Comparison of ENCODE assay signal across 1 cellular context in the genomic region with DNA sequence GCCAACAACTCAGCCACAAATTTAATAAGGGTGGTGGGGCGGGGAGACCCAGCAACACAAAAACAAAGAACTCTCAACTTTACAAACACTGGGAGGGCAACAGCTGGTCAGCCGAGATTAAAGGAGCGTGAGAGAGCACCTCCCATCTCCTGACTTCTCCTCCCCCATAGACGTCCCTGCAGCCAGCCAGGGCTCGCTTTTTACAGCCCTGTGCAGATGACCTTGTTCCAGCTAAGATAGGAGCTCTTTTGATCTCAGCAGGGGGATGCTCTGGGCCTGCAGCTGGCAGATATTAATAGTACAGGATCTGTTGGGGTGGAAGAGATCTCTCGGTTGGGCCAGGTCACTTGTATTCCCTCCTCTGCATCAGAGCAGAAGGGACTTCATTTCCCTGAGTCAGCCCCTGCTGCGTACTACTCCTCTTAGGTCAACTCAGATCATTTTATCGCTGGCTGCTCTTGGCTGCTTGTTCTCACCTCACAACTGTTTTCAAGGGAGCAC.
TF ChIP-seq lines count a peak whose summit lies in the region.

No MANE protein-coding gene starts in this region.

TF ChIP-seq in HepG2, 621 proteins besides CTCF, POLR2A, EP300 and RAD21 (continued from another document and continues in another):
- TF ChIP-seq, protein P1, sequence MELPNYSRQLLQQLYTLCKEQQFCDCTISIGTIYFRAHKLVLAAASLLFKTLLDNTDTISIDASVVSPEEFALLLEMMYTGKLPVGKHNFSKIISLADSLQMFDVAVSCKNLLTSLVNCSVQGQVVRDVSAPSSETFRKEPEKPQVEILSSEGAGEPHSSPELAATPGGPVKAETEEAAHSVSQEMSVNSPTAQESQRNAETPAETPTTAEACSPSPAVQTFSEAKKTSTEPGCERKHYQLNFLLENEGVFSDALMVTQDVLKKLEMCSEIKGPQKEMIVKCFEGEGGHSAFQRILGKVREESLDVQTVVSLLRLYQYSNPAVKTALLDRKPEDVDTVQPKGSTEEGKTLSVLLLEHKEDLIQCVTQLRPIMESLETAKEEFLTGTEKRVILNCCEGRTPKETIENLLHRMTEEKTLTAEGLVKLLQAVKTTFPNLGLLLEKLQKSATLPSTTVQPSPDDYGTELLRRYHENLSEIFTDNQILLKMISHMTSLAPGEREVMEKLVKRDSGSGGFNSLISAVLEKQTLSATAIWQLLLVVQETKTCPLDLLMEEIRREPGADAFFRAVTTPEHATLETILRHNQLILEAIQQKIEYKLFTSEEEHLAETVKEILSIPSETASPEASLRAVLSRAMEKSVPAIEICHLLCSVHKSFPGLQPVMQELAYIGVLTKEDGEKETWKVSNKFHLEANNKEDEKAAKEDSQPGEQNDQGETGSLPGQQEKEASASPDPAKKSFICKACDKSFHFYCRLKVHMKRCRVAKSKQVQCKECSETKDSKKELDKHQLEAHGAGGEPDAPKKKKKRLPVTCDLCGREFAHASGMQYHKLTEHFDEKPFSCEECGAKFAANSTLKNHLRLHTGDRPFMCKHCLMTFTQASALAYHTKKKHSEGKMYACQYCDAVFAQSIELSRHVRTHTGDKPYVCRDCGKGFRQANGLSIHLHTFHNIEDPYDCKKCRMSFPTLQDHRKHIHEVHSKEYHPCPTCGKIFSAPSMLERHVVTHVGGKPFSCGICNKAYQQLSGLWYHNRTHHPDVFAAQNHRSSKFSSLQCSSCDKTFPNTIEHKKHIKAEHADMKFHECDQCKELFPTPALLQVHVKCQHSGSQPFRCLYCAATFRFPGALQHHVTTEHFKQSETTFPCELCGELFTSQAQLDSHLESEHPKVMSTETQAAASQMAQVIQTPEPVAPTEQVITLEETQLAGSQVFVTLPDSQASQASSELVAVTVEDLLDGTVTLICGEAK (IDR thresholded peaks at IDR 0.05): no peak
- TF ChIP-seq, protein P1 (CRISPR knock-in tag; IDR thresholded peaks at IDR 0.05): no peak
- TF ChIP-seq ZFAT (CRISPR knock-in tag; conservative IDR thresholded peaks at IDR 0.05): no peak
- TF ChIP-seq EED (CRISPR knock-in tag; IDR thresholded peaks at IDR 0.05): no peak
- TF ChIP-seq NCOR1 (IDR thresholded peaks at IDR 0.05; ENCODE audit: borderline replicate concordance, low read length): peak; percentile 81; the same call in 1 of the 2 replicates
- peak; percentile 49 for TF ChIP-seq HNF1A (IDR thresholded peaks at IDR 0.05; ENCODE audit: low read depth)
- peak; percentile 83; the same call in 1 of the 2 replicates for TF ChIP-seq HNF1A (CRISPR knock-in tag; IDR thresholded peaks at IDR 0.05; ENCODE audit: borderline replicate concordance)
- no peak for TF ChIP-seq BHLHE40 (IDR thresholded peaks at IDR 0.05; ENCODE audit: low read length)
- no peak for TF ChIP-seq SKI (IDR thresholded peaks at IDR 0.05; ENCODE audit: partially characterized antibody)
- TF ChIP-seq ZFP62 (CRISPR knock-in tag; IDR thresholded peaks at IDR 0.05): no peak
- TF ChIP-seq SALL2 (CRISPR knock-in tag; IDR thresholded peaks at IDR 0.05): no peak
- TF ChIP-seq SRSF4 (IDR thresholded peaks at IDR 0.05; ENCODE audit: low read depth, low read length, poor library complexity, severe bottlenecking): no peak
- no peak for TF ChIP-seq TAF15 (IDR thresholded peaks at IDR 0.05; ENCODE audit: low read depth, low read length, poor library complexity, severe bottlenecking)
- no peak for TF ChIP-seq NFE2L2 (IDR thresholded peaks at IDR 0.05; ENCODE audit: low read length)
- TF ChIP-seq GABPA (IDR thresholded peaks at IDR 0.05; ENCODE audit: low read depth, low read length): no peak
- no peak for TF ChIP-seq GABPA (CRISPR knock-in tag; IDR thresholded peaks at IDR 0.05; ENCODE audit: low read depth)
- no peak for TF ChIP-seq ZNF598 (CRISPR knock-in tag; IDR thresholded peaks at IDR 0.05; ENCODE audit: borderline replicate concordance)
- TF ChIP-seq POLR2G (IDR thresholded peaks at IDR 0.05; ENCODE audit: low read depth, low read length): no peak
- peak; percentile 16; the same call in 1 of the 2 replicates for TF ChIP-seq IRF2 (CRISPR knock-in tag; IDR thresholded peaks at IDR 0.05)
- TF ChIP-seq ZNF441 (CRISPR knock-in tag; IDR thresholded peaks at IDR 0.05; ENCODE audit: borderline replicate concordance): no peak
- no peak for TF ChIP-seq CBX2 (IDR thresholded peaks at IDR 0.05; ENCODE audit: low read depth, low read length)
- TF ChIP-seq CBX2 (CRISPR knock-in tag; IDR thresholded peaks at IDR 0.05; ENCODE audit: low read depth): no peak
- no peak for TF ChIP-seq ZNF557 (CRISPR knock-in tag; IDR thresholded peaks at IDR 0.05)
- no peak for TF ChIP-seq KLF9 (CRISPR knock-in tag; IDR thresholded peaks at IDR 0.05; ENCODE audit: low read depth)
- TF ChIP-seq ZNF614 (CRISPR knock-in tag; IDR thresholded peaks at IDR 0.05; ENCODE audit: borderline replicate concordance): 0 out of 2 replicates have a peak, but pooled peaks have one; percentile 22
- TF ChIP-seq ZNF512 (CRISPR knock-in tag; IDR thresholded peaks at IDR 0.05): no peak
- TF ChIP-seq ATF1 (CRISPR knock-in tag; IDR thresholded peaks at IDR 0.05): 0 out of 2 replicates have a peak, but pooled peaks have one; percentile 15
- peak; percentile 86 for TF ChIP-seq BCL6 (CRISPR knock-in tag; IDR thresholded peaks at IDR 0.05)
- TF ChIP-seq ZGPAT (CRISPR knock-in tag; IDR thresholded peaks at IDR 0.05): peak; percentile 69; the same call in 1 of the 2 replicates
- TF ChIP-seq MNT (IDR thresholded peaks at IDR 0.05): no peak
- peak; percentile 61 for TF ChIP-seq PHF21A (CRISPR knock-in tag; IDR thresholded peaks at IDR 0.05)
- TF ChIP-seq NR2F6 (IDR thresholded peaks at IDR 0.05): peak; percentile 92
- peak; percentile 89 for TF ChIP-seq NR2F6 (CRISPR knock-in tag; IDR thresholded peaks at IDR 0.05)
- TF ChIP-seq ZFP36 (IDR thresholded peaks at IDR 0.05; ENCODE audit: borderline replicate concordance, low read depth, low read length, partially characterized antibody): no peak
- no peak for TF ChIP-seq PHF5A (CRISPR knock-in tag; IDR thresholded peaks at IDR 0.05; ENCODE audit: low read depth, unreplicated experiment)
- TF ChIP-seq NRL (CRISPR knock-in tag; IDR thresholded peaks at IDR 0.05; ENCODE audit: borderline replicate concordance): no peak; the same call in 1 of the 2 replicates
- no peak for TF ChIP-seq ZNF17 (CRISPR knock-in tag; IDR thresholded peaks at IDR 0.05)
- no peak for TF ChIP-seq ONECUT2 (CRISPR knock-in tag; IDR thresholded peaks at IDR 0.05)
- no peak for TF ChIP-seq SMARCC2 (IDR thresholded peaks at IDR 0.05)
- TF ChIP-seq ZNF564 (CRISPR knock-in tag; IDR thresholded peaks at IDR 0.05): peak; percentile 32; the same call in 1 of the 2 replicates
- no peak for TF ChIP-seq MTA3 (CRISPR knock-in tag; IDR thresholded peaks at IDR 0.05)
- TF ChIP-seq MLLT10 (CRISPR knock-in tag; IDR thresholded peaks at IDR 0.05): no peak
- no peak for TF ChIP-seq ZNF367 (CRISPR knock-in tag; IDR thresholded peaks at IDR 0.05; ENCODE audit: borderline replicate concordance)
- TF ChIP-seq HNRNPH1 (optimal IDR thresholded peaks at IDR 0.05; ENCODE audit: low read depth, low read length): no peak
- TF ChIP-seq HCFC1 (IDR thresholded peaks at IDR 0.05; ENCODE audit: low read depth, low read length): no peak
- TF ChIP-seq ZNF530 (CRISPR knock-in tag; IDR thresholded peaks at IDR 0.05; ENCODE audit: low read depth): no peak
